Comparison of ENCODE assay signal across 11 cellular contexts in genomic region chr1:212596798-212597197, GRCh38. TPM values are rescaled to one million over a fixed set of nuclear protein-coding genes. Genes with fewer than 3 reads are reported as not detected.
DNase-seq lines count a peak whose midpoint lies in the region; ATAC-seq, FAIRE-seq and TF ChIP-seq lines count a peak whose summit lies in the region.
"Had no signal": no experiment of that assay in that cellular context is flagged by ENCODE, and none has a peak within 500 bp of the region (broad histone marks: within the 10 kb centered on the region; RNA-seq: fewer than 3 reads in every experiment).

No MANE protein-coding gene starts in this region.

- H3K4me2 ChIP-seq in astrocyte (ENCODE audit: low read length) = peak overlapping the region; percentile 81

- H3K9me3 ChIP-seq in left ventricle myocardium inferior (replicated peaks) = no peaks in the 10 kb centered on the region
- no peaks in the 10 kb centered on the region for H3K9me3 ChIP-seq in astrocyte (ENCODE audit: insufficient read depth, low read depth, low read length)
- no peaks in the 10 kb centered on the region for H3K9me3 ChIP-seq in mesodermal cell (ENCODE audit: control insufficient read depth, low read length)
- H3K9me3 ChIP-seq: gastroesophageal sphincter, mucosa of descending colon had no signal

- no peaks in the 10 kb centered on the region for H3K27me3 Mint-ChIP-seq in astrocyte (ENCODE audit: low read depth, unreplicated experiment)

- peak overlapping the region; percentile 84 for H3K9ac ChIP-seq in astrocyte (ENCODE audit: low read length)

- 80 to 94% methylated on average over 1 to 2 of the region's 3 CpGs for WGBS in mesodermal cell (ENCODE audit: insufficient coverage in 2 of 2), 2 experiments

- no peak for FAIRE-seq in astrocyte (lab: Jason Lieb, UNC)

- DNase-seq in left ventricle myocardium inferior = no peak
- no peak for DNase-seq in Right ventricle myocardium superior
- no peak for DNase-seq in astrocyte (ENCODE audit: low read depth)
- DNase-seq in NCI-H526 treated with DMSO at 0.1 percent for 48 hours (lab: John Stamatoyannopoulos, UW) = no peak
- DNase-seq in AML-193 (lab: John Stamatoyannopoulos, UW) = no peak
- DNase-seq in NCI-H748 treated with DMSO at 0.1 percent for 48 hours (lab: John Stamatoyannopoulos, UW) = no peak
- DNase-seq: aorta had no signal

- H2AFZ ChIP-seq in astrocyte (ENCODE audit: low read depth, low read length) = no peak overlapping the region

- no peaks in the 10 kb centered on the region for H4K20me1 ChIP-seq in astrocyte (ENCODE audit: insufficient read depth, low read length)

- H3K27me3 ChIP-seq in left ventricle myocardium inferior (ENCODE audit: low read depth) = no peaks in the 10 kb centered on the region
- peaks cover 8% of the 10 kb centered on the region for H3K27me3 ChIP-seq in astrocyte (ENCODE audit: insufficient read depth, low read length)
- H3K27me3 ChIP-seq: gastroesophageal sphincter had no signal

- H3K36me3 Mint-ChIP-seq in astrocyte (ENCODE audit: low read depth, unreplicated experiment) = no peaks in the 10 kb centered on the region

- H3K4me1 Mint-ChIP-seq in astrocyte (ENCODE audit: low read depth, unreplicated experiment) = peaks cover 31% of the 10 kb centered on the region

- TF ChIP-seq CTCF in left ventricle myocardium inferior (IDR thresholded peaks at IDR 0.05; ENCODE audit: borderline replicate concordance) (no peak), astrocyte (IDR thresholded peaks at IDR 0.05; ENCODE audit: insufficient read depth, low read depth, low read length) (no peak)

- no peak for ATAC-seq in Right ventricle myocardium superior (ENCODE audit: poor library complexity)
- no peak for ATAC-seq in HG02885 (IDR thresholded peaks at IDR 0.05; ENCODE audit: poor library complexity, unreplicated experiment)

- no peaks in the 10 kb centered on the region for H3K36me3 ChIP-seq in left ventricle myocardium inferior
- no peaks in the 10 kb centered on the region for H3K36me3 ChIP-seq in astrocyte (ENCODE audit: insufficient read depth, low read length)
- no peaks in the 10 kb centered on the region for H3K36me3 ChIP-seq in mesodermal cell (ENCODE audit: control insufficient read depth, insufficient read depth, low read length)
- H3K36me3 ChIP-seq: gastroesophageal sphincter had no signal

- intact Hi-C loops in left ventricle myocardium inferior (cut with micrococcal nuclease) = no loop called here
- intact Hi-C loops in Right ventricle myocardium superior (cut with DNase I) = no loop called here

- H3K79me2 ChIP-seq in astrocyte (ENCODE audit: insufficient read depth, low read length) = no peaks in the 10 kb centered on the region

- no peak overlapping the region for H3K4me3 ChIP-seq in left ventricle myocardium inferior
- peak overlapping the region; percentile 27 for H3K4me3 ChIP-seq in astrocyte (ENCODE audit: insufficient read depth, low read depth, low read length)
- no peak overlapping the region for H3K4me3 ChIP-seq in mesodermal cell (ENCODE audit: extremely low read depth, insufficient read depth, low read length, poor library complexity, severe bottlenecking)
- H3K4me3 ChIP-seq: gastroesophageal sphincter, mucosa of descending colon had no signal

- H3K4me3 Mint-ChIP-seq in astrocyte (ENCODE audit: unreplicated experiment) = peak overlapping the region; percentile 64

- peak overlapping the region; percentile 99 for H3K27ac Mint-ChIP-seq in astrocyte (ENCODE audit: unreplicated experiment)

- H3K4me1 ChIP-seq in left ventricle myocardium inferior = no peaks in the 10 kb centered on the region
- H3K4me1 ChIP-seq in astrocyte (ENCODE audit: insufficient read depth, low read length) = peaks cover 16% of the 10 kb centered on the region
- peaks cover 30% of the 10 kb centered on the region for H3K4me1 ChIP-seq in mesodermal cell (ENCODE audit: control insufficient read depth, insufficient read depth, low read length, poor library complexity, severe bottlenecking)

- H3K27ac ChIP-seq in left ventricle myocardium inferior (replicated peaks) = peak overlapping the region; percentile 65
- peak overlapping the region; percentile 98 for H3K27ac ChIP-seq in astrocyte (ENCODE audit: low read depth, low read length)
- H3K27ac ChIP-seq in mesodermal cell (ENCODE audit: low read depth, low read length, severe bottlenecking) = peak overlapping the region; percentile 96

- H3K9me3 Mint-ChIP-seq in astrocyte (ENCODE audit: unreplicated experiment) = no peaks in the 10 kb centered on the region

RNA-seq across cellular contexts. Expression of gene ATF3, which starts 11.8 kb away (rescaled TPM):
- total RNA-seq in left ventricle myocardium inferior = 20.0 TPM
- total RNA-seq in Right ventricle myocardium superior = 15.4 TPM
- 72.5 and 87.6 TPM in 2 replicates for total RNA-seq in astrocyte
- polyA plus RNA-seq in mesodermal cell (2013, experiment 1 of 2) = 36.3 TPM
- polyA plus RNA-seq in mesodermal cell (2013, experiment 2 of 2) = 47.8 TPM
